2 cellular contexts compared by ENCODE assay signal in the genomic region with DNA sequence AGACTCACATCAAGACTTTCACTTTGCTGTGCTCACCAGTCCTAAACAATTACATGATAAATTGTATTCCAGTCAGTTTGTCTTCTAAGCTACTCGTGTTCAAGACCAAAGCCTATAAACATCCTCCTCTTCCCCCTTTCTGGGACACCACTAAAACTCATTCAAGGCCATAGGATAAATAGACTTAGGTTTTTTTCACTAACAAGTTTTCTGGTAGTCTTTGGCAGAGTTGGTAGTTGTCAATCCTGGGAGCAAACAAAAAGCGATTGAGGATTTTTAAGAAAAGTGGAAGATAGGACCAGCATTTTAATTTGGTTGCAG.
TF ChIP-seq lines count a peak whose summit lies in the region.

No MANE protein-coding gene starts in this region.

TF ChIP-seq in HCT116, 20 proteins besides CTCF, POLR2A, EP300 and RAD21 (continued from another document):
- TF ChIP-seq, protein P1, sequence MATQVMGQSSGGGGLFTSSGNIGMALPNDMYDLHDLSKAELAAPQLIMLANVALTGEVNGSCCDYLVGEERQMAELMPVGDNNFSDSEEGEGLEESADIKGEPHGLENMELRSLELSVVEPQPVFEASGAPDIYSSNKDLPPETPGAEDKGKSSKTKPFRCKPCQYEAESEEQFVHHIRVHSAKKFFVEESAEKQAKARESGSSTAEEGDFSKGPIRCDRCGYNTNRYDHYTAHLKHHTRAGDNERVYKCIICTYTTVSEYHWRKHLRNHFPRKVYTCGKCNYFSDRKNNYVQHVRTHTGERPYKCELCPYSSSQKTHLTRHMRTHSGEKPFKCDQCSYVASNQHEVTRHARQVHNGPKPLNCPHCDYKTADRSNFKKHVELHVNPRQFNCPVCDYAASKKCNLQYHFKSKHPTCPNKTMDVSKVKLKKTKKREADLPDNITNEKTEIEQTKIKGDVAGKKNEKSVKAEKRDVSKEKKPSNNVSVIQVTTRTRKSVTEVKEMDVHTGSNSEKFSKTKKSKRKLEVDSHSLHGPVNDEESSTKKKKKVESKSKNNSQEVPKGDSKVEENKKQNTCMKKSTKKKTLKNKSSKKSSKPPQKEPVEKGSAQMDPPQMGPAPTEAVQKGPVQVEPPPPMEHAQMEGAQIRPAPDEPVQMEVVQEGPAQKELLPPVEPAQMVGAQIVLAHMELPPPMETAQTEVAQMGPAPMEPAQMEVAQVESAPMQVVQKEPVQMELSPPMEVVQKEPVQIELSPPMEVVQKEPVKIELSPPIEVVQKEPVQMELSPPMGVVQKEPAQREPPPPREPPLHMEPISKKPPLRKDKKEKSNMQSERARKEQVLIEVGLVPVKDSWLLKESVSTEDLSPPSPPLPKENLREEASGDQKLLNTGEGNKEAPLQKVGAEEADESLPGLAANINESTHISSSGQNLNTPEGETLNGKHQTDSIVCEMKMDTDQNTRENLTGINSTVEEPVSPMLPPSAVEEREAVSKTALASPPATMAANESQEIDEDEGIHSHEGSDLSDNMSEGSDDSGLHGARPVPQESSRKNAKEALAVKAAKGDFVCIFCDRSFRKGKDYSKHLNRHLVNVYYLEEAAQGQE (IDR thresholded peaks at IDR 0.05; ENCODE audit: low read depth), result no peak
- TF ChIP-seq FOSL1 (IDR thresholded peaks at IDR 0.05; ENCODE audit: low read depth) (no peak), SRF (IDR thresholded peaks at IDR 0.05; ENCODE audit: low read depth) (no peak), ATF3 (IDR thresholded peaks at IDR 0.05) (no peak), ZFX (IDR thresholded peaks at IDR 0.05) (no peak), POLR2AphosphoS5 (IDR thresholded peaks at IDR 0.05; ENCODE audit: low read depth, low read length) (no peak)

TF ChIP-seq in HepG2, 621 proteins besides CTCF, POLR2A, EP300 and RAD21 (continued from another document and continues in another):
- TF ChIP-seq, protein P2, sequence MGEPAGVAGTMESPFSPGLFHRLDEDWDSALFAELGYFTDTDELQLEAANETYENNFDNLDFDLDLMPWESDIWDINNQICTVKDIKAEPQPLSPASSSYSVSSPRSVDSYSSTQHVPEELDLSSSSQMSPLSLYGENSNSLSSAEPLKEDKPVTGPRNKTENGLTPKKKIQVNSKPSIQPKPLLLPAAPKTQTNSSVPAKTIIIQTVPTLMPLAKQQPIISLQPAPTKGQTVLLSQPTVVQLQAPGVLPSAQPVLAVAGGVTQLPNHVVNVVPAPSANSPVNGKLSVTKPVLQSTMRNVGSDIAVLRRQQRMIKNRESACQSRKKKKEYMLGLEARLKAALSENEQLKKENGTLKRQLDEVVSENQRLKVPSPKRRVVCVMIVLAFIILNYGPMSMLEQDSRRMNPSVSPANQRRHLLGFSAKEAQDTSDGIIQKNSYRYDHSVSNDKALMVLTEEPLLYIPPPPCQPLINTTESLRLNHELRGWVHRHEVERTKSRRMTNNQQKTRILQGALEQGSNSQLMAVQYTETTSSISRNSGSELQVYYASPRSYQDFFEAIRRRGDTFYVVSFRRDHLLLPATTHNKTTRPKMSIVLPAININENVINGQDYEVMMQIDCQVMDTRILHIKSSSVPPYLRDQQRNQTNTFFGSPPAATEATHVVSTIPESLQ (CRISPR knock-in tag; conservative IDR thresholded peaks at IDR 0.05), result no peak
- TF ChIP-seq ZNF251 (CRISPR knock-in tag; IDR thresholded peaks at IDR 0.05) (no peak), MBD4 (IDR thresholded peaks at IDR 0.05; ENCODE audit: borderline replicate concordance, low read length) (0 out of 2 replicates have a peak, but pooled peaks have one; percentile 14), ZBTB43 (CRISPR knock-in tag; conservative IDR thresholded peaks at IDR 0.05) (0 out of 2 replicates have a peak, but pooled peaks have one; percentile 16), ZNF724P (CRISPR knock-in tag; IDR thresholded peaks at IDR 0.05; ENCODE audit: borderline replicate concordance) (no peak), CHD4 (IDR thresholded peaks at IDR 0.05; ENCODE audit: borderline replicate concordance, low read length) (no peak), ZNF292 (CRISPR knock-in tag; IDR thresholded peaks at IDR 0.05; ENCODE audit: borderline replicate concordance, low read depth) (peak; percentile 63; the same call in 1 of the 2 replicates), MED1 (CRISPR knock-in tag; IDR thresholded peaks at IDR 0.05) (0 out of 2 replicates have a peak, but pooled peaks have one; percentile 1), RERE (CRISPR knock-in tag; IDR thresholded peaks at IDR 0.05; ENCODE audit: low read depth) (no peak), MEF2D (CRISPR knock-in tag; IDR thresholded peaks at IDR 0.05) (0 out of 2 replicates have a peak, but pooled peaks have one; percentile 27), ATF4 (CRISPR knock-in tag; IDR thresholded peaks at IDR 0.05) (0 out of 4 replicates have a peak, but pooled peaks of 1 of the 2 experiments have one; percentile 1), FOXA3 (CRISPR knock-in tag; IDR thresholded peaks at IDR 0.05) (no peak), SALL1 (CRISPR knock-in tag; IDR thresholded peaks at IDR 0.05) (no peak), ZNF761 (CRISPR knock-in tag; conservative IDR thresholded peaks at IDR 0.05) (0 out of 2 replicates have a peak, but pooled peaks have one; percentile 55), SIX1 (CRISPR knock-in tag; IDR thresholded peaks at IDR 0.05; ENCODE audit: borderline replicate concordance) (peak; percentile 6; the same call in 1 of the 2 replicates), ZNF503 (CRISPR knock-in tag; IDR thresholded peaks at IDR 0.05) (peak; percentile 56; the same call in 1 of the 2 replicates), HNF4A (CRISPR knock-in tag; IDR thresholded peaks at IDR 0.05) (0 out of 2 replicates have a peak, but pooled peaks have one; percentile 18), KAT8 (CRISPR knock-in tag; IDR thresholded peaks at IDR 0.05) (0 out of 2 replicates have a peak, but pooled peaks have one; percentile 9), ZNF326 (CRISPR knock-in tag; IDR thresholded peaks at IDR 0.05; ENCODE audit: borderline replicate concordance) (no peak), ZNF644 (CRISPR knock-in tag; IDR thresholded peaks at IDR 0.05; ENCODE audit: low read depth) (peak; percentile 9; the same call in 1 of the 2 replicates)
- TF ChIP-seq, protein P3, sequence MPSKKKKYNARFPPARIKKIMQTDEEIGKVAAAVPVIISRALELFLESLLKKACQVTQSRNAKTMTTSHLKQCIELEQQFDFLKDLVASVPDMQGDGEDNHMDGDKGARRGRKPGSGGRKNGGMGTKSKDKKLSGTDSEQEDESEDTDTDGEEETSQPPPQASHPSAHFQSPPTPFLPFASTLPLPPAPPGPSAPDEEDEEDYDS (CRISPR knock-in tag; IDR thresholded peaks at IDR 0.05), result 0 out of 2 replicates have a peak, but pooled peaks have one; percentile 38
- TF ChIP-seq, protein P4, sequence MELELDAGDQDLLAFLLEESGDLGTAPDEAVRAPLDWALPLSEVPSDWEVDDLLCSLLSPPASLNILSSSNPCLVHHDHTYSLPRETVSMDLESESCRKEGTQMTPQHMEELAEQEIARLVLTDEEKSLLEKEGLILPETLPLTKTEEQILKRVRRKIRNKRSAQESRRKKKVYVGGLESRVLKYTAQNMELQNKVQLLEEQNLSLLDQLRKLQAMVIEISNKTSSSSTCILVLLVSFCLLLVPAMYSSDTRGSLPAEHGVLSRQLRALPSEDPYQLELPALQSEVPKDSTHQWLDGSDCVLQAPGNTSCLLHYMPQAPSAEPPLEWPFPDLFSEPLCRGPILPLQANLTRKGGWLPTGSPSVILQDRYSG (CRISPR knock-in tag; IDR thresholded peaks at IDR 0.05), result 0 out of 2 replicates have a peak, but pooled peaks have one; percentile 22
- TF ChIP-seq, protein P5, sequence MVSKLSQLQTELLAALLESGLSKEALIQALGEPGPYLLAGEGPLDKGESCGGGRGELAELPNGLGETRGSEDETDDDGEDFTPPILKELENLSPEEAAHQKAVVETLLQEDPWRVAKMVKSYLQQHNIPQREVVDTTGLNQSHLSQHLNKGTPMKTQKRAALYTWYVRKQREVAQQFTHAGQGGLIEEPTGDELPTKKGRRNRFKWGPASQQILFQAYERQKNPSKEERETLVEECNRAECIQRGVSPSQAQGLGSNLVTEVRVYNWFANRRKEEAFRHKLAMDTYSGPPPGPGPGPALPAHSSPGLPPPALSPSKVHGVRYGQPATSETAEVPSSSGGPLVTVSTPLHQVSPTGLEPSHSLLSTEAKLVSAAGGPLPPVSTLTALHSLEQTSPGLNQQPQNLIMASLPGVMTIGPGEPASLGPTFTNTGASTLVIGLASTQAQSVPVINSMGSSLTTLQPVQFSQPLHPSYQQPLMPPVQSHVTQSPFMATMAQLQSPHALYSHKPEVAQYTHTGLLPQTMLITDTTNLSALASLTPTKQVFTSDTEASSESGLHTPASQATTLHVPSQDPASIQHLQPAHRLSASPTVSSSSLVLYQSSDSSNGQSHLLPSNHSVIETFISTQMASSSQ (IDR thresholded peaks at IDR 0.05; ENCODE audit: low read depth), result no peak
- TF ChIP-seq, protein P5 (CRISPR knock-in tag; IDR thresholded peaks at IDR 0.05; ENCODE audit: borderline replicate concordance), result no peak
- TF ChIP-seq, protein P6, sequence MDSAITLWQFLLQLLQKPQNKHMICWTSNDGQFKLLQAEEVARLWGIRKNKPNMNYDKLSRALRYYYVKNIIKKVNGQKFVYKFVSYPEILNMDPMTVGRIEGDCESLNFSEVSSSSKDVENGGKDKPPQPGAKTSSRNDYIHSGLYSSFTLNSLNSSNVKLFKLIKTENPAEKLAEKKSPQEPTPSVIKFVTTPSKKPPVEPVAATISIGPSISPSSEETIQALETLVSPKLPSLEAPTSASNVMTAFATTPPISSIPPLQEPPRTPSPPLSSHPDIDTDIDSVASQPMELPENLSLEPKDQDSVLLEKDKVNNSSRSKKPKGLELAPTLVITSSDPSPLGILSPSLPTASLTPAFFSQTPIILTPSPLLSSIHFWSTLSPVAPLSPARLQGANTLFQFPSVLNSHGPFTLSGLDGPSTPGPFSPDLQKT (CRISPR knock-in tag; IDR thresholded peaks at IDR 0.05; ENCODE audit: borderline replicate concordance), result no peak
